8 cellular contexts compared by ENCODE assay signal in the genomic region with DNA sequence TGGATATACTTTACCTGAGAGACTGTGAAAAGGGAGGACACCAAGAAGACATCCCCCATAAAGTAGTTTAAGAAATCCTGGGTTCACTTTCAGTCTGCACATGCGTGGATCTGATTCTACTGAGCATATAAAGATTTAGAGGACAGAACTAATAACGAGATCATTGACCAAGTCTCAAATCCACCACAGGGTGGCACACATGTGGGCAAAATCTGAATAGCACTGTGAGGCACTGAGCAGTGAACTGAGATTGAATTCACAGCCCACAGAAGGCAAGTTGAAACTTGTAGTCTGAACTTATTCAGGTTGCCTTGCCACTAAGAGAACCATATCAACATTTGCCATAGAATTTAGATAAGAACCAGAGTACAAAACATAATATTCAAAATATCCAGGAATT.
A peak's percentile ranks its signal among the peaks of the same experiment; 100 is the strongest.
DNase-seq lines count a peak whose midpoint lies in the region; ATAC-seq and TF ChIP-seq lines count a peak whose summit lies in the region.

No MANE protein-coding gene starts in this region.

- no peaks in the 10 kb centered on the region for H3K36me3 ChIP-seq in A673 (ENCODE audit: insufficient read depth, low read length, poor library complexity, severe bottlenecking)
- no peaks in the 10 kb centered on the region for H3K36me3 ChIP-seq in gastroesophageal sphincter

- POLR2A ChIA-PET in A673 (lab: Charles Lee; ENCODE audit: low non-redundant PET) = no interaction called here
- POLR2A ChIA-PET in activated CD4-positive, alpha-beta memory T cell treated with anti-CD3 and anti-CD28 coated beads for 36 hours (lab: Charles Lee) = no interaction called here

- no peaks in the 10 kb centered on the region for H3K4me1 Mint-ChIP-seq in activated CD4-positive, alpha-beta memory T cell treated with anti-CD3 and anti-CD28 coated beads for 36 hours (ENCODE audit: low read depth)
- H3K4me1 Mint-ChIP-seq in stimulated activated naive CD8-positive, alpha-beta T cell treated with anti-CD3 and anti-CD28 coated beads, Interleukin-15, amount 100 ng/mL, for 72 hours = no peaks in the 10 kb centered on the region

- peak; percentile 46 for TF ChIP-seq CTCF in A673 (conservative IDR thresholded peaks at IDR 0.05; ENCODE audit: low read depth, low read length)
- TF ChIP-seq CTCF in GM13977 (IDR thresholded peaks at IDR 0.05; ENCODE audit: extremely low read depth, insufficient read depth, missing control alignments) = peak; percentile 34
- TF ChIP-seq CTCF in gastroesophageal sphincter (IDR thresholded peaks at IDR 0.05) = peak in 2 of 4 experiments; percentile 18 to 30

- in situ Hi-C loops in GM13977 (cut with MboI; ENCODE audit: low pct_unique_long_range_greater_than_20kb, low sequenced_read_pairs, unreplicated experiment) = no loop called here

- H3K27ac Mint-ChIP-seq in activated CD4-positive, alpha-beta memory T cell treated with anti-CD3 and anti-CD28 coated beads for 36 hours = no peak overlapping the region
- H3K27ac Mint-ChIP-seq in stimulated activated naive CD8-positive, alpha-beta T cell treated with anti-CD3 and anti-CD28 coated beads, Interleukin-15, amount 100 ng/mL, for 72 hours = no peak overlapping the region

- H3K27me3 ChIP-seq in A673 (replicated peaks; ENCODE audit: insufficient read depth, low read depth, low read length, poor library complexity) (peaks cover 19% of the 10 kb centered on the region), gastroesophageal sphincter (peaks cover 11% of the 10 kb centered on the region)

- ATAC-seq in HG02642 (IDR thresholded peaks at IDR 0.05; ENCODE audit: poor library complexity, unreplicated experiment) (peak; percentile 78), left ventricle myocardium superior (peak; percentile 39), gastroesophageal sphincter (no peak)
- peak; percentile 64 for ATAC-seq in stimulated activated naive CD8-positive, alpha-beta T cell treated with anti-CD3 and anti-CD28 coated beads, Interleukin-15, amount 100 ng/mL, for 72 hours

- peaks cover 15% of the 10 kb centered on the region for H3K27me3 Mint-ChIP-seq in activated CD4-positive, alpha-beta memory T cell treated with anti-CD3 and anti-CD28 coated beads for 36 hours
- H3K27me3 Mint-ChIP-seq in stimulated activated naive CD8-positive, alpha-beta T cell treated with anti-CD3 and anti-CD28 coated beads, Interleukin-15, amount 100 ng/mL, for 72 hours = peaks cover 36% of the 10 kb centered on the region

- CTCF ChIA-PET in A673 (lab: Charles Lee) = no interaction called here
- CTCF ChIA-PET in activated CD4-positive, alpha-beta memory T cell treated with anti-CD3 and anti-CD28 coated beads for 36 hours (lab: Charles Lee) = no interaction called here

- no peaks in the 10 kb centered on the region for H3K36me3 Mint-ChIP-seq in activated CD4-positive, alpha-beta memory T cell treated with anti-CD3 and anti-CD28 coated beads for 36 hours

- H3K4me3 ChIP-seq in A673 (ENCODE audit: low read depth, low read length, poor library complexity, severe bottlenecking) (no peak overlapping the region), gastroesophageal sphincter (no peak overlapping the region)

- peak; percentile 57 for DNase-seq in A673 (ENCODE audit: low spot score)
- DNase-seq in GM13977 (ENCODE audit: low spot score) = peak; percentile 14
- DNase-seq in NCI-H1436 treated with DMSO at 0.1 percent for 48 hours (lab: John Stamatoyannopoulos, UW) = peak; percentile 64
- peak; percentile 22 for DNase-seq in activated CD4-positive, alpha-beta memory T cell treated with anti-CD3 and anti-CD28 coated beads for 36 hours
- no peak for DNase-seq in left ventricle myocardium superior
- peak in 1 of 2 donors; percentile 10 for DNase-seq in stimulated activated naive CD8-positive, alpha-beta T cell treated with anti-CD3 and anti-CD28 coated beads, Interleukin-15, amount 100 ng/mL, for 72 hours

- H3K4me1 ChIP-seq in A673 (ENCODE audit: insufficient read depth, low read length, poor library complexity, severe bottlenecking) (no peaks in the 10 kb centered on the region), gastroesophageal sphincter (no peaks in the 10 kb centered on the region)

- intact Hi-C loops in A673 (cut with micrococcal nuclease; ENCODE audit: unreplicated experiment) = loop anchor here (5.0 kb wide), 1 partner anchor 829 kb away; no protein-coding TSS in a partner anchor
- intact Hi-C loops in activated CD4-positive, alpha-beta memory T cell treated with anti-CD3 and anti-CD28 coated beads for 36 hours (cut with micrococcal nuclease) = no loop called here
- intact Hi-C loops in left ventricle myocardium superior (cut with micrococcal nuclease) = loop anchor here (10.0 kb wide), 1 partner anchor 827 kb away; no protein-coding TSS in a partner anchor

- no peak overlapping the region for H3K4me3 Mint-ChIP-seq in activated CD4-positive, alpha-beta memory T cell treated with anti-CD3 and anti-CD28 coated beads for 36 hours
- no peak overlapping the region for H3K4me3 Mint-ChIP-seq in stimulated activated naive CD8-positive, alpha-beta T cell treated with anti-CD3 and anti-CD28 coated beads, Interleukin-15, amount 100 ng/mL, for 72 hours

- H3K9me3 ChIP-seq in A673 (ENCODE audit: low read depth, low read length, poor library complexity, severe bottlenecking) (no peaks in the 10 kb centered on the region), gastroesophageal sphincter (no peaks in the 10 kb centered on the region)

- WGBS in gastroesophageal sphincter (ENCODE audit: low coverage in 1 of 2), 2 donors = 24 to 43% methylated on average over 2 of the region's 2 CpGs

- BruUV-seq in A673 (replicated peaks; lab: Mats Ljungman, UMichigan) = no TSS peak

- TF ChIP-seq POLR2A in gastroesophageal sphincter (IDR thresholded peaks at IDR 0.05) = no peak

- no peak overlapping the region for H3K27ac ChIP-seq in A673 (ENCODE audit: low read depth, low read length, poor library complexity, severe bottlenecking)
- H3K27ac ChIP-seq in gastroesophageal sphincter = no peak overlapping the region

- no peak for TF ChIP-seq EP300 in gastroesophageal sphincter (IDR thresholded peaks at IDR 0.05)

- no peaks in the 10 kb centered on the region for H3K9me3 Mint-ChIP-seq in activated CD4-positive, alpha-beta memory T cell treated with anti-CD3 and anti-CD28 coated beads for 36 hours
- H3K9me3 Mint-ChIP-seq in stimulated activated naive CD8-positive, alpha-beta T cell treated with anti-CD3 and anti-CD28 coated beads, Interleukin-15, amount 100 ng/mL, for 72 hours = no peaks in the 10 kb centered on the region
